Comparison of ENCODE assay signal across 2 cellular contexts in the genomic region with DNA sequence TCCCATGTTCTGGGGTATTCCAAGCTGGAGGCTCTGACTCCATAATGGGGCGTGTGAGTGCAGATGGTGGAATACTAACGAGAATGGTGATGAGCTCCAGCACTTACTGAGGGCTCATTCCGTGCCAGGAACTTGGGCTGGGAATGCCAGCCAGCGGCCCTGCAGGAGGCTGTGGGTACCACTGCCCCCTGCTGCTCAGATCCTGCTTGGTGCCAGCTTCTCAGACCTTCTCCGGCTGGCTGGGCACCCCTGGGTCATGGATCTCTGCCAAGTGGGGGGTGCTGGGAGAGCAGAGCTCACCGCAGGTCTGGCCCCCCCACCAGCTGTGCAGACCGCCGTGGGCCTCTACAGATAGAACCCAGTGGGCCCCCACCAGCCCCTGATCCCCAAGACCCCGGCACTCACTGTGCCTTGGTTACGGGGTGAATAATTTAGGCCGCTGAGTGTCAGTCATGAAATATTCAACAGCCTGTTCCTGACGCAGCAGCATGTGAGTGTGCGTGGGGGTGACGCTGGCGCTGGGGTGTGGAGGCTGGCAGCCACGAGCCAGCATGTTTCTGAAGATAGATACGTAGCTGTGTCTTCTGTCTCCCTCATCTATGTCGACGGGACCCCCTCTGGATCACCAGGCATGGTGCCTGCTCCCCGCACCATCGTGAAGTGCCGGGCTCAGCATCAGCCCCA. TPM values are rescaled to one million over a fixed set of nuclear protein-coding genes. Genes with fewer than 3 reads are reported as not detected.
A peak's percentile ranks its signal among the peaks of the same experiment; 100 is the strongest.
DNase-seq lines count a peak whose midpoint lies in the region; TF ChIP-seq lines count a peak whose summit lies in the region.
"Not testable (repeated sequence)": the region's sequence is repeated elsewhere in the genome, so short reads cannot be mapped to it uniquely, and the experiment has no call there.

No MANE protein-coding gene starts in this region.

- not testable (repeated sequence) for H3K36me3 ChIP-seq in A673 (ENCODE audit: insufficient read depth, low read length, poor library complexity, severe bottlenecking); WERI-Rb-1

- not testable (repeated sequence) for H3K9me3 ChIP-seq in A673 (ENCODE audit: low read depth, low read length, poor library complexity, severe bottlenecking); WERI-Rb-1 (ENCODE audit: severe bottlenecking)

- H3K4me3 ChIP-seq in A673 (ENCODE audit: low read depth, low read length, poor library complexity, severe bottlenecking); WERI-Rb-1 (ENCODE audit: low read depth, low read length): not testable (repeated sequence)

- H3K27ac ChIP-seq in A673 (ENCODE audit: low read depth, low read length, poor library complexity, severe bottlenecking); WERI-Rb-1: not testable (repeated sequence)

- not testable (repeated sequence) for H3K27me3 ChIP-seq in A673 (replicated peaks; ENCODE audit: insufficient read depth, low read depth, low read length, poor library complexity); WERI-Rb-1 (ENCODE audit: insufficient read depth, low read depth, severe bottlenecking)

- intact Hi-C loops in A673 (cut with micrococcal nuclease; ENCODE audit: unreplicated experiment): not testable (repeated sequence)

- BruUV-seq in A673 (replicated peaks; lab: Mats Ljungman, UMichigan): not testable (repeated sequence)

- not testable (repeated sequence) for H3K4me1 ChIP-seq in A673 (ENCODE audit: insufficient read depth, low read length, poor library complexity, severe bottlenecking)

- CTCF ChIA-PET in A673 (lab: Charles Lee): interaction anchor here (0.5 to 1.8 kb wide), 13 partner anchors 11 to 1243 kb away, joined by 3 to 16 read pairs (median 6); no protein-coding TSS in a partner anchor

- peak; percentile 59 for DNase-seq in A673 (ENCODE audit: low spot score)
- DNase-seq in WERI-Rb-1: not testable (repeated sequence)

- POLR2A ChIA-PET in A673 (lab: Charles Lee; ENCODE audit: low non-redundant PET): not testable (repeated sequence)

- peak; percentile 40 for TF ChIP-seq CTCF in A673 (conservative IDR thresholded peaks at IDR 0.05; ENCODE audit: low read depth, low read length)
- TF ChIP-seq CTCF in WERI-Rb-1 (IDR thresholded peaks at IDR 0.05; ENCODE audit: low read depth, low read length): peak; percentile 50

RNA-seq across cellular contexts. Expression of a gene that starts 12.6 kb away (rescaled TPM):
- not detected in 2 replicates for total RNA-seq in A673 (2021)

RNA-seq across cellular contexts. Expression of a gene that starts 17.4 kb away (rescaled TPM):
- not detected in 2 replicates for total RNA-seq in A673 (2021)

RNA-seq across cellular contexts. Expression of a gene that starts 28.8 kb away (rescaled TPM):
- total RNA-seq in A673 (2021): 0.97 and 1.5 TPM in 2 replicates

RNA-seq across cellular contexts. Expression of a gene that starts 43.6 kb away (rescaled TPM):
- 129 and 132 TPM in 2 replicates for total RNA-seq in A673 (2021)

RNA-seq across cellular contexts. Expression of a gene that starts 54.3 kb away (rescaled TPM):
- 0.86 and 2.3 TPM in 2 replicates for total RNA-seq in A673 (2021)
